Comparison of ENCODE assay signal across 26 cellular contexts in the genomic region with DNA sequence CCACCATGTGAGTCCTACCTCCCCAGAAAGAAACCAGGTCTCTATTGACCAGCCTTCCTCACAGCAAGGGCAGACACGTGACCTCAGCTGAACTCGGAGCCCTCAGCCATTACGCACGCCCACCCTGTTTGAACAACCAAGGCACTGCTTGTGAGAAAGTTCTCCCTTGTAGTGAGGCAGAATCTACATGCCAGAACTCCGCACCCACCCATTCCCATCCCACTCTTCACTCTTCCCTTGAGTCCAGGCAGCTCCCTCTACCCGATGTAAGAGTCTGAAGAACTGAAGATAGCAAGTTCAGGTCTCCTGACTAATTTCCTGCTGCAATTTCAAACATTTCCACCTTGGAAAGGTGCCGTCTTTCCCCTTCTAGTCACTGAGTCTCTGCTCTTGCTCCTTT. TPM values are rescaled to one million over a fixed set of nuclear protein-coding genes. Genes with fewer than 3 reads are reported as not detected.
"Had no signal": no experiment of that assay in that cellular context is flagged by ENCODE, and none has a peak within 500 bp of the region (broad histone marks: within the 10 kb centered on the region; RNA-seq: fewer than 3 reads in every experiment).

No MANE protein-coding gene starts in this region.

- H3K9me3 ChIP-seq: MG63, SJSA1 had no signal

- FAIRE-seq: HTR-8/SVneo, RCC 7860 had no signal

- H3K36me3 ChIP-seq: MG63, SJSA1 had no signal

- DNase-seq: Karpas-422, KG1, MG63, NCI-H1092, NCI-H1105 treated with DMSO at 0.1 percent for 48 hours, NCI-H1417 treated with DMSO at 0.1 percent for 48 hours, NCI-H146, NCI-H1694 treated with DMSO at 0.1 percent for 48 hours, NCI-H1930, NCI-H2081, NCI-H2171, NCI-H226, NCI-H446, NCI-H510A, NCI-H524 treated with DMSO at 0.1 percent for 48 hours, NCI-H69, NCI-H774, Right ventricle myocardium superior, RPMI8226, SIG-M5 had no signal

- H3K27ac ChIP-seq: HL-60, SJSA1, SK-N-MC had no signal

- H3K36me3 Mint-ChIP-seq: IgD-negative memory B cell had no signal

- H3K27ac Mint-ChIP-seq: IgD-negative memory B cell had no signal

- H3K4me3 ChIP-seq: MG63, SJSA1, SK-N-MC had no signal

- H3K4me1 ChIP-seq: SJSA1 had no signal

RNA-seq across cellular contexts. Expression of gene NOVA2, which starts 6.4 kb away (rescaled TPM):
- total RNA-seq: SJSA1 had no signal
- polyA plus RNA-seq: IgD-negative memory B cell had no signal

RNA-seq across cellular contexts. Expression of gene NANOS2, which starts 52.7 kb away (rescaled TPM):
- total RNA-seq: Right ventricle myocardium superior, SJSA1 had no signal
- polyA plus RNA-seq: IgD-negative memory B cell had no signal

RNA-seq across cellular contexts. Expression of gene PGLYRP1, which starts 55.6 kb away (rescaled TPM):
- total RNA-seq: Right ventricle myocardium superior, SJSA1 had no signal
- polyA plus RNA-seq: IgD-negative memory B cell had no signal
